8 cellular contexts compared by ENCODE assay signal in genomic region chr4:75653845-75654503, GRCh38. TPM values are rescaled to one million over a fixed set of nuclear protein-coding genes. Genes with fewer than 3 reads are reported as not detected.
DNase-seq lines count a peak whose midpoint lies in the region; ATAC-seq and TF ChIP-seq lines count a peak whose summit lies in the region.

No MANE protein-coding gene starts in this region.

- H3K27ac ChIP-seq in hepatocyte: no peak overlapping the region

- H3K4me3 ChIP-seq in hepatocyte: no peak overlapping the region

- H3K4me2 ChIP-seq in hepatocyte: no peak overlapping the region

- H3K36me3 Mint-ChIP-seq in activated CD4-positive, alpha-beta memory T cell treated with anti-CD3 and anti-CD28 coated beads, Interleukin-2, amount 10 ng/mL, durations not matched to agents 7 days and 5 days (ENCODE audit: low read depth): peaks cover 68% of the 10 kb centered on the region

- H3K27me3 ChIP-seq in hepatocyte: no peaks in the 10 kb centered on the region

- intact Hi-C loops in posterior cingulate gyrus (cut with DNase I): no loop called here

- H2AFZ ChIP-seq in hepatocyte: no peak overlapping the region

- WGBS in hepatocyte (ENCODE audit: low lambda C conversion rate, missing lambda C conversion rate): 87% methylated on average over 2 of the region's 2 CpGs

- H4K20me1 ChIP-seq in hepatocyte (ENCODE audit: insufficient read depth, poor library complexity, severe bottlenecking): peaks cover 12% of the 10 kb centered on the region

- H3K27me3 Mint-ChIP-seq in activated CD4-positive, alpha-beta memory T cell treated with anti-CD3 and anti-CD28 coated beads, Interleukin-2, amount 10 ng/mL, durations not matched to agents 7 days and 5 days: no peaks in the 10 kb centered on the region

- peaks cover 71% of the 10 kb centered on the region for H3K4me1 Mint-ChIP-seq in activated CD4-positive, alpha-beta memory T cell treated with anti-CD3 and anti-CD28 coated beads, Interleukin-2, amount 10 ng/mL, durations not matched to agents 7 days and 5 days

- TF ChIP-seq CTCF in hepatocyte (IDR thresholded peaks at IDR 0.05; ENCODE audit: poor library complexity): peak; percentile 45

- no peak for ATAC-seq in GM19395 (IDR thresholded peaks at IDR 0.05; ENCODE audit: unreplicated experiment)

- no peaks in the 10 kb centered on the region for H3K9me2 ChIP-seq in hepatocyte (replicated peaks; ENCODE audit: insufficient read depth)

- peak overlapping the region; percentile 90 for H3K27ac Mint-ChIP-seq in activated CD4-positive, alpha-beta memory T cell treated with anti-CD3 and anti-CD28 coated beads, Interleukin-2, amount 10 ng/mL, durations not matched to agents 7 days and 5 days

- no peaks in the 10 kb centered on the region for H3K9me3 ChIP-seq in hepatocyte (ENCODE audit: low read depth)

- POLR2A ChIA-PET in activated CD4-positive, alpha-beta memory T cell treated with anti-CD3 and anti-CD28 coated beads, Interleukin-2, amount 10 ng/mL, durations not matched to agents 7 days and 5 days (lab: Charles Lee): interaction anchor here (0.7 to 10.4 kb wide), 13 partner anchors 10 to 404 kb away, joined by 3 to 278 read pairs (median 5); partner anchors contain the start of genes CDKL2, G3BP2, RCHY1 and THAP6

- no peaks in the 10 kb centered on the region for H3K9me3 Mint-ChIP-seq in activated CD4-positive, alpha-beta memory T cell treated with anti-CD3 and anti-CD28 coated beads, Interleukin-2, amount 10 ng/mL, durations not matched to agents 7 days and 5 days

- CTCF ChIA-PET in activated CD4-positive, alpha-beta memory T cell treated with anti-CD3 and anti-CD28 coated beads, Interleukin-2, amount 10 ng/mL, durations not matched to agents 7 days and 5 days (lab: Charles Lee): interaction anchor here (0.8 to 6.3 kb wide), 9 partner anchors 11 to 194 kb away, joined by 3 to 72 read pairs (median 5); partner anchors contain the start of genes G3BP2 and USO1

- peak overlapping the region; percentile 43 for H3K4me3 Mint-ChIP-seq in activated CD4-positive, alpha-beta memory T cell treated with anti-CD3 and anti-CD28 coated beads, Interleukin-2, amount 10 ng/mL, durations not matched to agents 7 days and 5 days

- peak; percentile 26 for DNase-seq in A172 (ENCODE audit: low spot score)
- DNase-seq in GM03348 (ENCODE audit: low spot score): peak; percentile 30
- DNase-seq in activated CD4-positive, alpha-beta memory T cell treated with anti-CD3 and anti-CD28 coated beads, Interleukin-2, amount 10 ng/mL, durations not matched to agents 7 days and 5 days: no peak
- peak; percentile 51 for DNase-seq in hepatocyte (ENCODE audit: low spot score)
- no peak for DNase-seq in posterior cingulate gyrus
- no peak for DNase-seq in SHP77 treated with DMSO at 0.1 percent for 48 hours (lab: John Stamatoyannopoulos, UW)
- DNase-seq in activated effector memory CD4-positive, alpha-beta T cell treated with anti-CD3 and anti-CD28 coated beads, Interleukin-2, amount 50 U/mL, for 16 hours: no peak

- H3K79me2 ChIP-seq in hepatocyte: peaks cover 66% of the 10 kb centered on the region

- H3K36me3 ChIP-seq in hepatocyte (replicated peaks; ENCODE audit: insufficient read depth, low read depth): no peaks in the 10 kb centered on the region

- no peaks in the 10 kb centered on the region for H3K4me1 ChIP-seq in hepatocyte (ENCODE audit: insufficient read depth)

RNA-seq across cellular contexts. Expression of gene G3BP2, which starts 19.2 kb away (rescaled TPM):
- total RNA-seq in A172 (2014; rRNA removed; shearing (Covaris generic)): 97.5 and 102 TPM in 2 replicates
- total RNA-seq in activated CD4-positive, alpha-beta memory T cell treated with anti-CD3 and anti-CD28 coated beads, Interleukin-2, amount 10 ng/mL, durations not matched to agents 7 days and 5 days: 100 to 1,000 TPM; 185 to 187 TPM
- 176 and 181 TPM in 2 replicates for total RNA-seq in hepatocyte
- 85.2 and 86.0 TPM in 2 replicates for polyA plus RNA-seq in hepatocyte

RNA-seq across cellular contexts. Expression of gene CDKL2, which starts 23.6 kb away (rescaled TPM):
- total RNA-seq in A172 (2014; rRNA removed; shearing (Covaris generic)): not detected in 2 replicates
- total RNA-seq in activated CD4-positive, alpha-beta memory T cell treated with anti-CD3 and anti-CD28 coated beads, Interleukin-2, amount 10 ng/mL, durations not matched to agents 7 days and 5 days: 1 to 10 TPM; 1.3 to 1.4 TPM
- 0.20 and 0.83 TPM in 2 replicates for total RNA-seq in hepatocyte
- 0.64 and 1.9 TPM in 2 replicates for polyA plus RNA-seq in hepatocyte

Comparison
In these comparisons a context has a peak if more than half of its experiments do, and no peak if none do; other contexts are left out.
1. DNase-seq: peak in A172 (single experiment), GM03348 (single experiment) and hepatocyte (single experiment); none in activated CD4-positive, alpha-beta memory T cell treated with anti-CD3 and anti-CD28 coated beads, Interleukin-2, amount 10 ng/mL, durations not matched to agents 7 days and 5 days (single experiment), posterior cingulate gyrus (0 of 10), SHP77 treated with DMSO at 0.1 percent for 48 hours (single experiment) and activated effector memory CD4-positive, alpha-beta T cell treated with anti-CD3 and anti-CD28 coated beads, Interleukin-2, amount 50 U/mL, for 16 hours (single experiment).